In the genomic region with DNA sequence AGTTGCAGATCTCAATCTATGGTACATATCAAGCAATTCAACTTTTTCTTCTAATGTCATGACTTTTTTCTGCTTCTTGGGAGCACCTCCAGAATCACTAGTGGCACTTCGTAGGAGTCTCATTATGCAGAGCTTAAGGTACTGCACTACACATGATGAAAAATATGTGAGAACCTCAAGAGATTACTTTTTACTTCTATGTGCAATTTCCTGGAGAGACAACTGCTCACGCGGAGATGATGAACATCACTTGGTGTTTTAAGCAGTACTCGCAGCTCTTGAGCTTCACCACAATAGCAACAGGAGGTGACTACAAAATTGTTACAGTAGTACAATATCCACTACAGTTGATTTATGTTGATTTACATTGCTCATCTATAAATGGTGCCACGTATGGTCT, we compare ENCODE assay signal across 27 cellular contexts.
"Had no signal": no experiment of that assay in that cellular context is flagged by ENCODE, and none has a peak within 500 bp of the region (broad histone marks: within the 10 kb centered on the region; RNA-seq: fewer than 3 reads in every experiment).

No MANE protein-coding gene starts in this region.

- H3K36me3 ChIP-seq: uterus had no signal

- DNase-seq: activated CD4-positive, alpha-beta T cell treated with anti-CD3 and anti-CD28 coated beads for 4 hours; activated CD4-positive, alpha-beta T cell treated with anti-CD3 and anti-CD28 coated beads, Interleukin-2, amount 50 U/mL, for 4 hours; activated CD8-positive, alpha-beta memory T cell treated with anti-CD3 and anti-CD28 coated beads for 24 hours; activated gamma-delta T cell; activated naive CD4-positive, alpha-beta T cell treated with anti-CD3 and anti-CD28 coated beads, Interleukin-2, amount 10 ng/mL, durations not matched to agents 7 days and 5 days; activated naive CD8-positive, alpha-beta T cell treated with anti-CD3 and anti-CD28 coated beads, Interleukin-2, amount 10 ng/mL, durations not matched to agents 7 days and 5 days; amniotic stem cell; dermis blood vessel endothelial cell; effector CD8-positive, alpha-beta T cell; islet precursor cell; left ventricle myocardium superior; naive thymus-derived CD8-positive, alpha-beta T cell; stimulated activated CD4-positive, alpha-beta T cell treated with anti-CD3 and anti-CD28 coated beads, Interleukin-2, amount 100 ng/mL, for 48 hours; stimulated activated naive CD4-positive, alpha-beta T cell treated with Interleukin-2 at 50 U/mL for 16 hours; T-helper 9 cell; testis; uterus had no signal

- H3K27ac ChIP-seq: VCaP had no signal

- H3K27me3 ChIP-seq: testis, uterus had no signal

- H3K27me3 Mint-ChIP-seq: activated naive CD4-positive, alpha-beta T cell treated with anti-CD3 and anti-CD28 coated beads, Interleukin-2, amount 10 ng/mL, durations not matched to agents 7 days and 5 days; activated naive CD8-positive, alpha-beta T cell treated with anti-CD3 and anti-CD28 coated beads, Interleukin-2, amount 10 ng/mL, durations not matched to agents 7 days and 5 days; naive thymus-derived CD8-positive, alpha-beta T cell; type B pancreatic cell had no signal

- H3K4me3 ChIP-seq: testis, uterus had no signal

- H3K9me3 Mint-ChIP-seq: activated naive CD4-positive, alpha-beta T cell treated with anti-CD3 and anti-CD28 coated beads, Interleukin-2, amount 10 ng/mL, durations not matched to agents 7 days and 5 days; activated naive CD8-positive, alpha-beta T cell treated with anti-CD3 and anti-CD28 coated beads, Interleukin-2, amount 10 ng/mL, durations not matched to agents 7 days and 5 days; activated T-helper 1 cell treated with anti-CD3 and anti-CD28 coated beads, Interleukin-12 subunit alpha, Interleukin-12 subunit beta, Interleukin-2, Interleukin-4 antibody, amounts not matched to agents 30 ng/mL and 10 ng/mL and 1 ng/mL, durations not matched to agents 14 hours and 24 hours and 36 hours; mesothelial cell of epicardium; naive thymus-derived CD8-positive, alpha-beta T cell; neural crest cell; T-helper 1 cell treated with Interleukin-12 subunit alpha and Interleukin-12 subunit beta and Interleukin-4 antibody, amounts not matched to agents 30 μg/mL and 1 μg/mL, for 36 hours; type B pancreatic cell had no signal

- H3K4me1 Mint-ChIP-seq: activated naive CD4-positive, alpha-beta T cell treated with anti-CD3 and anti-CD28 coated beads, Interleukin-2, amount 10 ng/mL, durations not matched to agents 7 days and 5 days; activated naive CD8-positive, alpha-beta T cell treated with anti-CD3 and anti-CD28 coated beads, Interleukin-2, amount 10 ng/mL, durations not matched to agents 7 days and 5 days had no signal

- FAIRE-seq: astrocyte, endometrium, frontal cortex, TTC549 had no signal

- H3K4me1 ChIP-seq: testis, uterus had no signal

- H3K9me3 ChIP-seq: testis, uterus had no signal

- H3K4me3 Mint-ChIP-seq: activated naive CD4-positive, alpha-beta T cell treated with anti-CD3 and anti-CD28 coated beads, Interleukin-2, amount 10 ng/mL, durations not matched to agents 7 days and 5 days; activated naive CD8-positive, alpha-beta T cell treated with anti-CD3 and anti-CD28 coated beads, Interleukin-2, amount 10 ng/mL, durations not matched to agents 7 days and 5 days; activated T-helper 1 cell treated with anti-CD3 and anti-CD28 coated beads, Interleukin-12 subunit alpha, Interleukin-12 subunit beta, Interleukin-2, Interleukin-4 antibody, amounts not matched to agents 30 ng/mL and 10 ng/mL and 1 ng/mL, durations not matched to agents 14 hours and 24 hours and 36 hours; mesothelial cell of epicardium; naive thymus-derived CD8-positive, alpha-beta T cell; neural crest cell; T-helper 1 cell treated with Interleukin-12 subunit alpha and Interleukin-12 subunit beta and Interleukin-4 antibody, amounts not matched to agents 30 μg/mL and 1 μg/mL, for 36 hours; type B pancreatic cell had no signal

- ATAC-seq: naive thymus-derived CD8-positive, alpha-beta T cell had no signal

- H3K36me3 Mint-ChIP-seq: activated naive CD8-positive, alpha-beta T cell treated with anti-CD3 and anti-CD28 coated beads, Interleukin-2, amount 10 ng/mL, durations not matched to agents 7 days and 5 days had no signal

- H3K27ac Mint-ChIP-seq: activated naive CD4-positive, alpha-beta T cell treated with anti-CD3 and anti-CD28 coated beads, Interleukin-2, amount 10 ng/mL, durations not matched to agents 7 days and 5 days; activated naive CD8-positive, alpha-beta T cell treated with anti-CD3 and anti-CD28 coated beads, Interleukin-2, amount 10 ng/mL, durations not matched to agents 7 days and 5 days; activated T-helper 1 cell treated with anti-CD3 and anti-CD28 coated beads, Interleukin-12 subunit alpha, Interleukin-12 subunit beta, Interleukin-2, Interleukin-4 antibody, amounts not matched to agents 30 ng/mL and 10 ng/mL and 1 ng/mL, durations not matched to agents 14 hours and 24 hours and 36 hours; naive thymus-derived CD8-positive, alpha-beta T cell; T-helper 1 cell treated with Interleukin-12 subunit alpha and Interleukin-12 subunit beta and Interleukin-4 antibody, amounts not matched to agents 30 μg/mL and 1 μg/mL, for 36 hours; type B pancreatic cell had no signal
